1 cellular context compared by ENCODE assay signal in the genomic region with DNA sequence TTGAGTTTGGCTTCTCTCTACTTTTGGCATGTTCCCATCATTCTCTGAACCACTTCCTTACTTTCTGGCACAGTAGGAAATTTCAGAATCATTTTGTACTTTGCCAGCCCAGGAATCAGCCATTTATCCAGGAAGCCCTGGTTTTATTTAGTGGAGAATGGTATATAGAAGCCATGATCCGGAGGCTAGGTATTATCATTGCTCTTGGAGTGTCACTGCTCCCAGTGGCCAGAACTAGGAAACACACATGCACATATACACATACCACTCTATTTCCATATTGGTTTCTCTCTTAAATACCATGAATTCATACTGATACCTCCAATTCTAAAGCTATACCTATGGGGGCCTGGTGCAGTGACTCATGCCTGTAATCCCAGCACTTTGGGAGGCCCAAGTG.
TF ChIP-seq lines count a peak whose summit lies in the region.

No MANE protein-coding gene starts in this region.

TF ChIP-seq in IMR-90, 13 proteins besides CTCF, POLR2A, EP300 and RAD21:
- TF ChIP-seq, protein P1, sequence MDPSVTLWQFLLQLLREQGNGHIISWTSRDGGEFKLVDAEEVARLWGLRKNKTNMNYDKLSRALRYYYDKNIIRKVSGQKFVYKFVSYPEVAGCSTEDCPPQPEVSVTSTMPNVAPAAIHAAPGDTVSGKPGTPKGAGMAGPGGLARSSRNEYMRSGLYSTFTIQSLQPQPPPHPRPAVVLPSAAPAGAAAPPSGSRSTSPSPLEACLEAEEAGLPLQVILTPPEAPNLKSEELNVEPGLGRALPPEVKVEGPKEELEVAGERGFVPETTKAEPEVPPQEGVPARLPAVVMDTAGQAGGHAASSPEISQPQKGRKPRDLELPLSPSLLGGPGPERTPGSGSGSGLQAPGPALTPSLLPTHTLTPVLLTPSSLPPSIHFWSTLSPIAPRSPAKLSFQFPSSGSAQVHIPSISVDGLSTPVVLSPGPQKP (IDR thresholded peaks at IDR 0.05; ENCODE audit: borderline replicate concordance, low read depth, low read length): no peak
- TF ChIP-seq MAFK (IDR thresholded peaks at IDR 0.05; ENCODE audit: low read depth, low read length) (no peak), CHD1 (IDR thresholded peaks at IDR 0.05; ENCODE audit: low read depth, low read length) (no peak)
- TF ChIP-seq, protein P2, sequence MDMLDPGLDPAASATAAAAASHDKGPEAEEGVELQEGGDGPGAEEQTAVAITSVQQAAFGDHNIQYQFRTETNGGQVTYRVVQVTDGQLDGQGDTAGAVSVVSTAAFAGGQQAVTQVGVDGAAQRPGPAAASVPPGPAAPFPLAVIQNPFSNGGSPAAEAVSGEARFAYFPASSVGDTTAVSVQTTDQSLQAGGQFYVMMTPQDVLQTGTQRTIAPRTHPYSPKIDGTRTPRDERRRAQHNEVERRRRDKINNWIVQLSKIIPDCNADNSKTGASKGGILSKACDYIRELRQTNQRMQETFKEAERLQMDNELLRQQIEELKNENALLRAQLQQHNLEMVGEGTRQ (IDR thresholded peaks at IDR 0.05; ENCODE audit: low read depth, low read length): no peak
